In the genomic region with DNA sequence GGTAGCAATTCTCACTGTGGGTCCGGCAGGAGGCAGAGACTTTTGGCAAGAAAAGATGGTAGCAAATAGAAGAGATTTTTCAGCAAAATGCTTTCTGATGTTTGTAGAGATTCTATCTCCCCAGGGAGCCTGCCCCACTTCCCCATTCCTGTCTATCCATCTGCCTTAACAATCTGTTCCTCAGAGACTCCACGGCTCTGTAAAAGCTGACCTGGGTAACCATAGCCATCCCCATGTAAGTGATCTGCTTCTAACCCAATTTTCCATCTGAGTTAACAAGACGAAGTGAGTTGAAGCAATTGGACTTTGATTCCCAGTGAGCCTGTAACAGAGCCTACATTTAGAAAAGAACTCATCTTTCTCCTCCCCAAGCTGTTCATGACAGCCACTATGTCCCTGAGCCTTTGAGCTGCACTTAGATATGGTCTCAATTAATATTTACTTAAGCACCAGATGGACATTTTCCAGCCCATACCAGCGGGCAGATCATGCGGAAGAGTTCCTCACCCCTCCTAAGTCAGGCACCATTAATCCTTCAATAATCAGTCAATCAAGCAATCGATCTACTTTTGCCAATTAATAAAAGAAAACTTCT, we compare ENCODE assay signal across 1 cellular context.
TF ChIP-seq lines count a peak whose summit lies in the region.

No MANE protein-coding gene starts in this region.

TF ChIP-seq in HepG2, 621 proteins besides CTCF, POLR2A, EP300 and RAD21 (continued from another document):
- TF ChIP-seq ZNF318 (CRISPR knock-in tag; IDR thresholded peaks at IDR 0.05) (no peak), ZNF770 (CRISPR knock-in tag; IDR thresholded peaks at IDR 0.05) (no peak), ARID5B (CRISPR knock-in tag; IDR thresholded peaks at IDR 0.05) (no peak)
- TF ChIP-seq, protein P1, sequence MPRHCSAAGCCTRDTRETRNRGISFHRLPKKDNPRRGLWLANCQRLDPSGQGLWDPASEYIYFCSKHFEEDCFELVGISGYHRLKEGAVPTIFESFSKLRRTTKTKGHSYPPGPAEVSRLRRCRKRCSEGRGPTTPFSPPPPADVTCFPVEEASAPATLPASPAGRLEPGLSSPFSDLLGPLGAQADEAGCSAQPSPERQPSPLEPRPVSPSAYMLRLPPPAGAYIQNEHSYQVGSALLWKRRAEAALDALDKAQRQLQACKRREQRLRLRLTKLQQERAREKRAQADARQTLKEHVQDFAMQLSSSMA (CRISPR knock-in tag; IDR thresholded peaks at IDR 0.05): no peak
TF ChIP-seq in HepG2: peak in this region for 0.
